In the genomic region with DNA sequence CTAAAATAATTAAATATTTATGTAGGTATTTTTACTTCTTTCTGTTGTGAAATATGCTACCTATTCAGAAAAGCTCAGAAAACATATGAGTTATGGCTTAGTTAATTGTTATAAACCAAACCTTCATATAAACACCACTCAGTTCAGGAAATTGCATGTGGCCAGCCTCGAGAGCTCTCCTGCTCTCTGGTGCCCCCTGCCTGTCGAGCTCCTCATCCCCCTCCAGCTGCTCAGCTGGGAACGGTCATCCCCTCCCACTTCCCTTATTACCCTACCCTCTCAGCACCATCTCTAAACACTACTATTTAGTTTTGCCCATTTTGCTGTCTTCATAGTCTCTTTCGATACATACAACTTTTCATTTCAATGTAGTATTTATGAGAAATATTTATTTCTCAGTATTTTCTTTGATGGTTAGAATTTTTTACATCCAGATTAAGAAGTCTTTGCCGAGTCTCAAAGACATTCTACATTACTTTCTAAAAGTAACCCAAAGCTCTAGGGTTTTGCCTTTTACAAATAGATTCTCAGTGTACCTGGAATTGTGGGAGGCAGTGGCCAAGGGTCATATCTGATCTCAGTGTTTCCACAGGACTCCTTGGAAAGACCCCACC, we compare ENCODE assay signal across 8 cellular contexts. TPM values are rescaled to one million over a fixed set of nuclear protein-coding genes. Genes with fewer than 3 reads are reported as not detected.
A peak's percentile ranks its signal among the peaks of the same experiment; 100 is the strongest.
DNase-seq lines count a peak whose midpoint lies in the region; ATAC-seq, FAIRE-seq and TF ChIP-seq lines count a peak whose summit lies in the region.

No MANE protein-coding gene starts in this region.

- WGBS in adrenal gland, 4 donors = 22 to 27% (median 26%) methylated on average over 5 of the region's 5 CpGs
- WGBS in small intestine, 3 donors = 23 to 26% (median 23%) methylated on average over 5 of the region's 5 CpGs

- H3K4me1 ChIP-seq in adrenal gland (replicated peaks in 1 of 2) = no peaks in the 10 kb centered on the region
- H3K4me1 ChIP-seq in right atrium auricular region = no peaks in the 10 kb centered on the region
- H3K4me1 ChIP-seq in small intestine (ENCODE audit: control insufficient read depth in 2 of 2, insufficient read depth in 1 of 2, low read depth in 1 of 2, low read length in 1 of 2) = no peaks in the 10 kb centered on the region

- peaks cover 9% of the 10 kb centered on the region for H3K4me1 Mint-ChIP-seq in T-helper 17 cell

- H3K27me3 ChIP-seq in adrenal gland (no peaks in the 10 kb centered on the region), right atrium auricular region (no peaks in the 10 kb centered on the region), small intestine (ENCODE audit: control insufficient read depth in 2 of 2, insufficient read depth in 2 of 2, low read length in 2 of 2) (no peaks in the 10 kb centered on the region)

- no peaks in the 10 kb centered on the region for H3K36me3 Mint-ChIP-seq in T-helper 17 cell (ENCODE audit: low read depth)

- no peak overlapping the region for H3K27ac Mint-ChIP-seq in T-helper 17 cell

- DNase-seq in HFF-Myc (ENCODE audit: extremely low read depth, low read depth) = peak; percentile 42
- peak; percentile 70 for DNase-seq in NCI-H1092 treated with DMSO at 0.1 percent for 48 hours (lab: John Stamatoyannopoulos, UW)
- DNase-seq in T-helper 17 cell = peak; percentile 73 to 83 (median 79)
- DNase-seq in adrenal gland = peak; percentile 67 to 90 (median 84)
- peak; percentile 75 for DNase-seq in right atrium auricular region (ENCODE audit: low spot score)
- peak; percentile 77 for DNase-seq in small intestine
- no peak for DNase-seq in T1000 (lab: John Stamatoyannopoulos, UW)

- ATAC-seq in T-helper 17 cell = peak; percentile 100

- no peak overlapping the region for H3K27ac ChIP-seq in adrenal gland
- no peak overlapping the region for H3K27ac ChIP-seq in right atrium auricular region
- no peak overlapping the region for H3K27ac ChIP-seq in small intestine (ENCODE audit: low read depth in 1 of 2, low read length in 1 of 2)

- intact Hi-C loops in adrenal gland (cut with DNase I) = loop anchor here (10.0 kb wide), 5 partner anchors 64 to 224 kb away; no protein-coding TSS in a partner anchor

- H3K9me3 ChIP-seq in T-helper 17 cell (ENCODE audit: control insufficient read depth, low read length, poor library complexity, severe bottlenecking) (peaks cover 4% of the 10 kb centered on the region), adrenal gland (replicated peaks in 1 of 3) (no peaks in the 10 kb centered on the region), right atrium auricular region (peaks cover 0 to 19% of the 10 kb centered on the region in 2 donors), small intestine (ENCODE audit: control insufficient read depth, low read depth) (no peaks in the 10 kb centered on the region)

- H3K4me3 ChIP-seq in HFF-Myc (replicated peaks; ENCODE audit: low read depth, low read length) (no peak overlapping the region), adrenal gland (no peak overlapping the region), right atrium auricular region (no peak overlapping the region), small intestine (ENCODE audit: low read depth in 1 of 2, low read length in 2 of 2) (no peak overlapping the region)

- peak overlapping the region; percentile 57 for H3K4me3 Mint-ChIP-seq in T-helper 17 cell

- no peak for TF ChIP-seq POLR2A in adrenal gland (IDR thresholded peaks at IDR 0.05)

- FAIRE-seq in small intestine (lab: Jason Lieb, UNC) = no peak

- TF ChIP-seq CTCF in GM12873 (IDR thresholded peaks at IDR 0.05; ENCODE audit: insufficient read depth, low read depth, low read length, missing control alignments) (peak; percentile 92), HFF-Myc (IDR thresholded peaks at IDR 0.05; ENCODE audit: low read depth, low read length, missing control alignments) (peak; percentile 98), adrenal gland (IDR thresholded peaks at IDR 0.05) (peak; percentile 84 to 97 (median 92)), right atrium auricular region (IDR thresholded peaks at IDR 0.05) (peak; percentile 82 to 92)

- no peaks in the 10 kb centered on the region for H3K27me3 Mint-ChIP-seq in T-helper 17 cell

- no peaks in the 10 kb centered on the region for H3K36me3 ChIP-seq in adrenal gland (replicated peaks in 1 of 2)
- H3K36me3 ChIP-seq in right atrium auricular region = no peaks in the 10 kb centered on the region
- H3K36me3 ChIP-seq in small intestine (ENCODE audit: control insufficient read depth in 2 of 2, insufficient read depth in 2 of 2, low read length in 2 of 2) = no peaks in the 10 kb centered on the region

RNA-seq across cellular contexts. Expression of a gene that starts 51.2 kb away (rescaled TPM):
- total RNA-seq in T-helper 17 cell (100 to 1,000 TPM; 250 to 312 TPM), adrenal gland (10 to 100 TPM; 21.0 to 57.0 (median 27.5) TPM), right atrium auricular region (10 to 100 TPM; 14.6 to 22.1 TPM)
- polyA plus RNA-seq in adrenal gland (10 to 100 TPM; 11.5 to 19.6 (median 19.1) TPM), small intestine (1 to 10 TPM in 2 of 3 donors, under 1 TPM in 1; 0.67 to 8.8 (median 4.6) TPM)

RNA-seq across cellular contexts. Expression of a gene that starts 55.7 kb away (rescaled TPM):
- 10 to 100 TPM; 14.3 to 15.1 TPM for total RNA-seq in T-helper 17 cell
- 100 to 1,000 TPM in 4 of 8 donors, 10 to 100 TPM in 4; 33.7 to 180 (median 93.3) TPM for total RNA-seq in adrenal gland
- 100 to 1,000 TPM in 2 of 3 donors, 1 to 10 TPM in 1; 3.3 to 294 (median 190) TPM for polyA plus RNA-seq in adrenal gland
- total RNA-seq in right atrium auricular region = 100 to 1,000 TPM in 1 of 2 donors, 10 to 100 TPM in 1; 80.0 to 294 TPM
- 10 to 100 TPM; 21.9 to 25.4 (median 25.3) TPM for polyA plus RNA-seq in small intestine

Comparison
In these comparisons a context has a peak if more than half of its experiments do, and no peak if none do; other contexts are left out.
1. RNA of a gene that starts 51.2 kb away (total RNA-seq): 250 to 312 TPM in T-helper 17 cell; 21.0 to 57.0 TPM in adrenal gland and 14.6 to 22.1 TPM in right atrium auricular region; every median in the first group is over 4 times any median in the second.
2. Peak in every context shown above with its lines, with median percentiles within 50 percentile points of each other: CTCF ChIP-seq.